Comparison of ENCODE assay signal across 29 cellular contexts in the genomic region with DNA sequence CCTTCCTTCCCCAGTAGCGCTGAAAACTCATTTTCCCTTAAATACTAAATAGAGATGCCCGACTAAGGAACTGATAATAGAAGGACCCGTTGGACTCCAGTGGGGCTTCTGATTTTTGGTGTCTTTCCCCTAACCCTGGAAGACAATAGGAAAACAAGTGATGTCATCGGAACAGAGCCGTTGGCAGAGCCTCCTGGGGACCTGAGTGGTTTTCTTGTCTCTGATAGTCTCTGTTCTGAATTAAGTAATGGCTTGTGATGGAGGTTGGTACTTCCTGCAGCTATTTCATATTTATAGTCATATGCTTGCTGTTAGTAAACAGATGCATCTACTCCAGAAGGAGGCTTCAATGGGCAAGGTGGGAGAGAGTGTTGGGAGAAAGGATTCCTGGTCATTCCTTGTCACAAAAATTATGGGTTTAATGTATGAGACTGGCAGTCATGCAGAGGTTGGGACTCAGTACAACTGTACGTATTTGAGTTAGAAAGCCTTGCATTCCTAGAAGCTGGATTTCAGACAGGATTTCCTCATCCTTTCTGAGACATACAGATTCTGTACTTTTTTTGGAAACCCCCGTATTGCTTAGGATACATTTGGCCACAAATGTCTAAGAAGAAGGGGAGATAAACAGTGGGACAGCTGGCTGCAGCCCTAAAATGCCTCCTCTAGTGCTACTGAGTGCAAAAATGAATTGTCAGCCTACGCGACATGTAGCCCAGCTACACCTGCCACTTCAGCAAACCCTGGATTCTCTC. TPM values are rescaled to one million over a fixed set of nuclear protein-coding genes. Genes with fewer than 3 reads are reported as not detected.
DNase-seq lines count a peak whose midpoint lies in the region; ATAC-seq and TF ChIP-seq lines count a peak whose summit lies in the region.
"Had no signal": no experiment of that assay in that cellular context is flagged by ENCODE, and none has a peak within 500 bp of the region (broad histone marks: within the 10 kb centered on the region; RNA-seq: fewer than 3 reads in every experiment).

No MANE protein-coding gene starts in this region.

- no peak for DNase-seq in CD8-positive, alpha-beta T cell
- DNase-seq in NCI-H69 (lab: John Stamatoyannopoulos, UW): peak; percentile 19
- no peak for DNase-seq in glutamatergic neuron
- DNase-seq: activated CD4-positive, alpha-beta T cell treated with anti-CD3 and anti-CD28 coated beads, Interleukin-2, amount 10 ng/mL, durations not matched to agents 24 days and 14 days; activated effector memory CD4-positive, alpha-beta T cell treated with Interleukin-2 at 50 U/mL for 16 hours; activated naive CD8-positive, alpha-beta T cell treated with anti-CD3 and anti-CD28 coated beads for 36 hours; activated T-cell treated with anti-CD3 and anti-CD28 coated beads, Interleukin-2, amount 50 U/mL, for 1 hour; aorta; Caco-2; esophagus squamous epithelium; foreskin melanocyte; left cardiac atrium; MV-4-11; NCI-H510A; OCI-M1; right cardiac atrium; stimulated activated CD4-positive, alpha-beta T cell treated with anti-CD3 and anti-CD28 coated beads, Interleukin-2, amount 100 ng/mL, for 24 hours; stimulated activated naive CD8-positive, alpha-beta T cell treated with anti-CD3 and anti-CD28 coated beads, Interleukin-15, amount 100 ng/mL, for 72 hours had no signal

- no peaks in the 10 kb centered on the region for H3K36me3 ChIP-seq in CD8-positive, alpha-beta T cell (ENCODE audit: insufficient read depth, low read length)
- no peaks in the 10 kb centered on the region for H3K36me3 ChIP-seq in gastroesophageal sphincter
- H3K36me3 ChIP-seq: HAP-1, neural progenitor cell, tibial nerve had no signal

- no peak overlapping the region for H3K27ac ChIP-seq in CD8-positive, alpha-beta T cell (ENCODE audit: low read depth, low read length)
- H3K27ac ChIP-seq in gastroesophageal sphincter: no peak overlapping the region
- H3K27ac ChIP-seq: C4-2B, esophagus squamous epithelium, neural progenitor cell, parathyroid adenoma, tibial nerve had no signal

- peaks cover 28% of the 10 kb centered on the region for H3K4me1 ChIP-seq in CD8-positive, alpha-beta T cell (ENCODE audit: insufficient read depth, low read length)
- H3K4me1 ChIP-seq in gastroesophageal sphincter: peaks cover 0 to 81% (median 23%) of the 10 kb centered on the region in 3 donors
- H3K4me1 ChIP-seq: Caco-2, HAP-1, parathyroid adenoma had no signal

- no peak for TF ChIP-seq EP300 in gastroesophageal sphincter (IDR thresholded peaks at IDR 0.05)

- peak overlapping the region; percentile 55 for H3K27ac Mint-ChIP-seq in CD8-positive, alpha-beta T cell
- H3K27ac Mint-ChIP-seq in glutamatergic neuron (ENCODE audit: unreplicated experiment): peak overlapping the region; percentile 49
- H3K27ac Mint-ChIP-seq in stimulated activated memory B cell treated with anti-CD40 and anti-IgM and Interleukin-4, amounts not matched to agents 10 μg/mL and 1 μg/mL and 100 μg/mL, for 72 hours: peak overlapping the region; percentile 22
- H3K27ac Mint-ChIP-seq: activated CD4-positive, alpha-beta T cell treated with anti-CD3 and anti-CD28 coated beads, Interleukin-2, amount 10 ng/mL, durations not matched to agents 24 days and 14 days; activated naive CD8-positive, alpha-beta T cell treated with anti-CD3 and anti-CD28 coated beads for 36 hours; dendritic cell treated with granulocyte-macrophage colony-stimulating factor and Interleukin-4, amounts not matched to agents 40 ng/mL and 50 ng/mL, for 4 days; IgD-negative memory B cell; neural progenitor cell had no signal

- POLR2A ChIA-PET in CD8-positive, alpha-beta T cell (lab: Charles Lee): interaction anchor here (1.0 kb wide), 1 partner anchor 11 kb away, joined by 3 read pairs; no protein-coding TSS in a partner anchor

- H3K9me3 Mint-ChIP-seq in CD8-positive, alpha-beta T cell: no peaks in the 10 kb centered on the region
- peaks cover 7% of the 10 kb centered on the region for H3K9me3 Mint-ChIP-seq in glutamatergic neuron (ENCODE audit: unreplicated experiment)
- no peaks in the 10 kb centered on the region for H3K9me3 Mint-ChIP-seq in stimulated activated memory B cell treated with anti-CD40 and anti-IgM and Interleukin-4, amounts not matched to agents 10 μg/mL and 1 μg/mL and 100 μg/mL, for 72 hours
- H3K9me3 Mint-ChIP-seq: activated CD4-positive, alpha-beta T cell treated with anti-CD3 and anti-CD28 coated beads, Interleukin-2, amount 10 ng/mL, durations not matched to agents 24 days and 14 days; activated naive CD8-positive, alpha-beta T cell treated with anti-CD3 and anti-CD28 coated beads for 36 hours; dendritic cell treated with granulocyte-macrophage colony-stimulating factor and Interleukin-4, amounts not matched to agents 40 ng/mL and 50 ng/mL, for 4 days; IgD-negative memory B cell; neural progenitor cell; stimulated activated naive CD8-positive, alpha-beta T cell treated with anti-CD3 and anti-CD28 coated beads, Interleukin-15, amount 100 ng/mL, for 72 hours had no signal

- H3K27me3 Mint-ChIP-seq in CD8-positive, alpha-beta T cell (ENCODE audit: low read depth): no peaks in the 10 kb centered on the region
- H3K27me3 Mint-ChIP-seq in glutamatergic neuron (ENCODE audit: unreplicated experiment): peaks cover 3% of the 10 kb centered on the region
- no peaks in the 10 kb centered on the region for H3K27me3 Mint-ChIP-seq in stimulated activated memory B cell treated with anti-CD40 and anti-IgM and Interleukin-4, amounts not matched to agents 10 μg/mL and 1 μg/mL and 100 μg/mL, for 72 hours
- H3K27me3 Mint-ChIP-seq: activated CD4-positive, alpha-beta T cell treated with anti-CD3 and anti-CD28 coated beads, Interleukin-2, amount 10 ng/mL, durations not matched to agents 24 days and 14 days; activated naive CD8-positive, alpha-beta T cell treated with anti-CD3 and anti-CD28 coated beads for 36 hours; dendritic cell treated with granulocyte-macrophage colony-stimulating factor and Interleukin-4, amounts not matched to agents 40 ng/mL and 50 ng/mL, for 4 days; stimulated activated naive CD8-positive, alpha-beta T cell treated with anti-CD3 and anti-CD28 coated beads, Interleukin-15, amount 100 ng/mL, for 72 hours had no signal

- no peak for TF ChIP-seq POLR2A in gastroesophageal sphincter (IDR thresholded peaks at IDR 0.05)

- 54 to 64% methylated on average over 6 of the region's 9 CpGs for WGBS in gastroesophageal sphincter (ENCODE audit: low coverage in 1 of 2), 2 donors

- H3K4me3 Mint-ChIP-seq in CD8-positive, alpha-beta T cell: no peak overlapping the region
- H3K4me3 Mint-ChIP-seq in glutamatergic neuron (ENCODE audit: unreplicated experiment): no peak overlapping the region
- H3K4me3 Mint-ChIP-seq in stimulated activated memory B cell treated with anti-CD40 and anti-IgM and Interleukin-4, amounts not matched to agents 10 μg/mL and 1 μg/mL and 100 μg/mL, for 72 hours: no peak overlapping the region
- H3K4me3 Mint-ChIP-seq: activated CD4-positive, alpha-beta T cell treated with anti-CD3 and anti-CD28 coated beads, Interleukin-2, amount 10 ng/mL, durations not matched to agents 24 days and 14 days; activated naive CD8-positive, alpha-beta T cell treated with anti-CD3 and anti-CD28 coated beads for 36 hours; dendritic cell treated with granulocyte-macrophage colony-stimulating factor and Interleukin-4, amounts not matched to agents 40 ng/mL and 50 ng/mL, for 4 days; IgD-negative memory B cell; neural progenitor cell; stimulated activated naive CD8-positive, alpha-beta T cell treated with anti-CD3 and anti-CD28 coated beads, Interleukin-15, amount 100 ng/mL, for 72 hours had no signal

- intact Hi-C loops in CD8-positive, alpha-beta T cell (cut with DNase I, micrococcal nuclease): no loop called here

- H3K27me3 ChIP-seq in CD8-positive, alpha-beta T cell (ENCODE audit: insufficient read depth, low read length): no peaks in the 10 kb centered on the region
- no peaks in the 10 kb centered on the region for H3K27me3 ChIP-seq in gastroesophageal sphincter
- H3K27me3 ChIP-seq: esophagus squamous epithelium, neural progenitor cell, tibial nerve had no signal

- no peaks in the 10 kb centered on the region for H3K9me3 ChIP-seq in CD8-positive, alpha-beta T cell (ENCODE audit: low read length)
- no peaks in the 10 kb centered on the region for H3K9me3 ChIP-seq in gastroesophageal sphincter
- H3K9me3 ChIP-seq: Caco-2, esophagus squamous epithelium, HAP-1, tibial nerve had no signal

- CTCF ChIA-PET in CD8-positive, alpha-beta T cell (lab: Charles Lee): interaction anchor here (0.7 to 1.2 kb wide), 2 partner anchors 38 to 40 kb away, joined by 3 read pairs; partner anchors contain the start of gene CDS2

- no peak for ATAC-seq in CD8-positive, alpha-beta T cell
- no peak for ATAC-seq in stimulated activated memory B cell treated with anti-CD40 and anti-IgM and Interleukin-4, amounts not matched to agents 10 μg/mL and 1 μg/mL and 100 μg/mL, for 72 hours
- ATAC-seq in HG03571 (IDR thresholded peaks at IDR 0.05; ENCODE audit: unreplicated experiment) (no peak), GM21576 (IDR thresholded peaks at IDR 0.05; ENCODE audit: unreplicated experiment) (no peak), gastroesophageal sphincter (no peak)
- ATAC-seq: left cardiac atrium; right cardiac atrium; stimulated activated naive CD8-positive, alpha-beta T cell treated with anti-CD3 and anti-CD28 coated beads, Interleukin-15, amount 100 ng/mL, for 72 hours had no signal

- H3K4me3 ChIP-seq in CD8-positive, alpha-beta T cell (ENCODE audit: low read depth, low read length): no peak overlapping the region
- no peak overlapping the region for H3K4me3 ChIP-seq in gastroesophageal sphincter
- H3K4me3 ChIP-seq: esophagus squamous epithelium, HAP-1, neural progenitor cell, tibial nerve had no signal

- TF ChIP-seq CTCF in CD8-positive, alpha-beta T cell (IDR thresholded peaks at IDR 0.05): no peak
- no peak for TF ChIP-seq CTCF in glutamatergic neuron (IDR thresholded peaks at IDR 0.05; ENCODE audit: partially characterized antibody, unreplicated experiment)
- TF ChIP-seq CTCF in gastroesophageal sphincter (IDR thresholded peaks at IDR 0.05): no peak

- H3K36me3 Mint-ChIP-seq in CD8-positive, alpha-beta T cell: peaks cover 6% of the 10 kb centered on the region
- H3K36me3 Mint-ChIP-seq in glutamatergic neuron (ENCODE audit: unreplicated experiment): no peaks in the 10 kb centered on the region
- H3K36me3 Mint-ChIP-seq in stimulated activated memory B cell treated with anti-CD40 and anti-IgM and Interleukin-4, amounts not matched to agents 10 μg/mL and 1 μg/mL and 100 μg/mL, for 72 hours: peaks cover 5% of the 10 kb centered on the region
- H3K36me3 Mint-ChIP-seq: activated naive CD8-positive, alpha-beta T cell treated with anti-CD3 and anti-CD28 coated beads for 36 hours had no signal

- peaks cover 74% of the 10 kb centered on the region for H3K4me1 Mint-ChIP-seq in CD8-positive, alpha-beta T cell (ENCODE audit: low read depth)
- peaks cover 40% of the 10 kb centered on the region for H3K4me1 Mint-ChIP-seq in glutamatergic neuron (ENCODE audit: low read depth, unreplicated experiment)
- H3K4me1 Mint-ChIP-seq in stimulated activated memory B cell treated with anti-CD40 and anti-IgM and Interleukin-4, amounts not matched to agents 10 μg/mL and 1 μg/mL and 100 μg/mL, for 72 hours: peaks cover 72% of the 10 kb centered on the region

RNA-seq across cellular contexts. Expression of gene CDS2, which starts 38.0 kb away (rescaled TPM):
- 10 to 100 TPM; 68.7 to 70.9 TPM for total RNA-seq in CD8-positive, alpha-beta T cell
- 153 TPM for total RNA-seq in glutamatergic neuron (ENCODE audit: unreplicated experiment)
- total RNA-seq in gastroesophageal sphincter: 100 to 1,000 TPM in 1 of 4 donors, 10 to 100 TPM in 3; 59.8 to 102 (median 73.9) TPM

RNA-seq across cellular contexts. Expression of gene PCNA, which starts 45.1 kb away (rescaled TPM):
- 10 to 100 TPM; 40.2 to 40.6 TPM for total RNA-seq in CD8-positive, alpha-beta T cell
- total RNA-seq in glutamatergic neuron (ENCODE audit: unreplicated experiment) (43.3 TPM), gastroesophageal sphincter (10 to 100 TPM; 21.9 to 52.8 (median 39.2) TPM)

RNA-seq across cellular contexts. Expression of gene TMEM230, which starts 51.9 kb away (rescaled TPM):
- 10 to 100 TPM; 20.7 to 23.5 TPM for total RNA-seq in CD8-positive, alpha-beta T cell
- total RNA-seq in glutamatergic neuron (ENCODE audit: unreplicated experiment) (78.2 TPM), gastroesophageal sphincter (100 to 1,000 TPM in 2 of 4 donors, 10 to 100 TPM in 2; 72.6 to 108 (median 97.8) TPM)
